1 cellular context compared by ENCODE assay signal in genomic region chr7:23343806-23344500, GRCh38.
TF ChIP-seq lines count a peak whose summit lies in the region.

No MANE protein-coding gene starts in this region.

TF ChIP-seq in Ishikawa, 13 proteins besides CTCF, POLR2A, EP300 and RAD21 (continued from another document):
- TF ChIP-seq, protein P1, sequence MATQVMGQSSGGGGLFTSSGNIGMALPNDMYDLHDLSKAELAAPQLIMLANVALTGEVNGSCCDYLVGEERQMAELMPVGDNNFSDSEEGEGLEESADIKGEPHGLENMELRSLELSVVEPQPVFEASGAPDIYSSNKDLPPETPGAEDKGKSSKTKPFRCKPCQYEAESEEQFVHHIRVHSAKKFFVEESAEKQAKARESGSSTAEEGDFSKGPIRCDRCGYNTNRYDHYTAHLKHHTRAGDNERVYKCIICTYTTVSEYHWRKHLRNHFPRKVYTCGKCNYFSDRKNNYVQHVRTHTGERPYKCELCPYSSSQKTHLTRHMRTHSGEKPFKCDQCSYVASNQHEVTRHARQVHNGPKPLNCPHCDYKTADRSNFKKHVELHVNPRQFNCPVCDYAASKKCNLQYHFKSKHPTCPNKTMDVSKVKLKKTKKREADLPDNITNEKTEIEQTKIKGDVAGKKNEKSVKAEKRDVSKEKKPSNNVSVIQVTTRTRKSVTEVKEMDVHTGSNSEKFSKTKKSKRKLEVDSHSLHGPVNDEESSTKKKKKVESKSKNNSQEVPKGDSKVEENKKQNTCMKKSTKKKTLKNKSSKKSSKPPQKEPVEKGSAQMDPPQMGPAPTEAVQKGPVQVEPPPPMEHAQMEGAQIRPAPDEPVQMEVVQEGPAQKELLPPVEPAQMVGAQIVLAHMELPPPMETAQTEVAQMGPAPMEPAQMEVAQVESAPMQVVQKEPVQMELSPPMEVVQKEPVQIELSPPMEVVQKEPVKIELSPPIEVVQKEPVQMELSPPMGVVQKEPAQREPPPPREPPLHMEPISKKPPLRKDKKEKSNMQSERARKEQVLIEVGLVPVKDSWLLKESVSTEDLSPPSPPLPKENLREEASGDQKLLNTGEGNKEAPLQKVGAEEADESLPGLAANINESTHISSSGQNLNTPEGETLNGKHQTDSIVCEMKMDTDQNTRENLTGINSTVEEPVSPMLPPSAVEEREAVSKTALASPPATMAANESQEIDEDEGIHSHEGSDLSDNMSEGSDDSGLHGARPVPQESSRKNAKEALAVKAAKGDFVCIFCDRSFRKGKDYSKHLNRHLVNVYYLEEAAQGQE (IDR thresholded peaks at IDR 0.05; ENCODE audit: low read depth) = no peak
- 0 out of 2 replicates have a peak, but pooled peaks have one; percentile 29 for TF ChIP-seq CREB1 (IDR thresholded peaks at IDR 0.05; ENCODE audit: low read depth)
